Comparison of ENCODE assay signal across 8 cellular contexts in genomic region chr3:197654082-197654996, GRCh38.
A peak's percentile ranks its signal among the peaks of the same experiment; 100 is the strongest.
DNase-seq lines count a peak whose midpoint lies in the region; ATAC-seq and TF ChIP-seq lines count a peak whose summit lies in the region.
"Not testable (repeated sequence)": the region's sequence is repeated elsewhere in the genome, so short reads cannot be mapped to it uniquely, and the experiment has no call there.

No MANE protein-coding gene starts in this region.

- not testable (repeated sequence) for H3K27me3 ChIP-seq in heart left ventricle

- H3K27ac ChIP-seq in heart left ventricle, result peak overlapping the region in 5 of 12 donors; percentile 31 to 67 (median 48)

- not testable (repeated sequence) for H3K27me3 Mint-ChIP-seq in T-helper 17 cell; stimulated activated naive B cell treated with anti-CD40 and anti-IgM and Interleukin-4, amounts not matched to agents 10 μg/mL and 1 μg/mL and 100 μg/mL, for 72 hours

- intact Hi-C loops in heart left ventricle (cut with DNase I), result not testable (repeated sequence)

- DNase-seq in T-helper 17 cell (peak in 1 of 3 donors; percentile 30), heart left ventricle (peak in 2 of 5 donors; percentile 40 to 45)
- DNase-seq in activated naive CD4-positive, alpha-beta T cell treated with anti-CD3 and anti-CD28 coated beads, Interleukin-2, amount 50 U/mL, for 16 hours, result peak; percentile 32
- not testable (repeated sequence) for DNase-seq in omental fat pad (ENCODE audit: low spot score)
- DNase-seq in stimulated activated naive B cell treated with anti-CD40 and anti-IgM and Interleukin-4, amounts not matched to agents 10 μg/mL and 1 μg/mL and 100 μg/mL, for 72 hours, result peak; percentile 59

- H3K4me3 ChIP-seq in heart left ventricle, result peak overlapping the region in 9 of 12 donors; percentile 27 to 58 (median 44)

- not testable (repeated sequence) for H3K9me3 ChIP-seq in T-helper 17 cell (ENCODE audit: control insufficient read depth, low read length, poor library complexity, severe bottlenecking); heart left ventricle

- H3K27ac Mint-ChIP-seq in T-helper 17 cell, result not testable (repeated sequence)
- peak overlapping the region; percentile 94 for H3K27ac Mint-ChIP-seq in stimulated activated naive B cell treated with anti-CD40 and anti-IgM and Interleukin-4, amounts not matched to agents 10 μg/mL and 1 μg/mL and 100 μg/mL, for 72 hours

- H3K9me3 Mint-ChIP-seq in stimulated activated naive B cell treated with anti-CD40 and anti-IgM and Interleukin-4, amounts not matched to agents 10 μg/mL and 1 μg/mL and 100 μg/mL, for 72 hours, result not testable (repeated sequence)

- TF ChIP-seq POLR2A in heart left ventricle (IDR thresholded peaks at IDR 0.05), result not testable (repeated sequence)

- not testable (repeated sequence) for H3K4me1 Mint-ChIP-seq in T-helper 17 cell
- peaks cover 10 to 22% of the 10 kb centered on the region in 2 donors for H3K4me1 Mint-ChIP-seq in stimulated activated naive B cell treated with anti-CD40 and anti-IgM and Interleukin-4, amounts not matched to agents 10 μg/mL and 1 μg/mL and 100 μg/mL, for 72 hours

- not testable (repeated sequence) for H3K4me1 ChIP-seq in heart left ventricle

- 5 to 6% methylated on average over 19 to 20 of the region's 101 CpGs; no CpG with 5 or more reads in 2 of the 4 donors for WGBS in heart left ventricle, 4 donors

- TF ChIP-seq CTCF in heart left ventricle (IDR thresholded peaks at IDR 0.05); omental fat pad (IDR thresholded peaks at IDR 0.05): not testable (repeated sequence)

- ATAC-seq in GM18499 (IDR thresholded peaks at IDR 0.05; ENCODE audit: insufficient read depth, unreplicated experiment), result peak; percentile 62
- ATAC-seq in GM21737 (IDR thresholded peaks at IDR 0.05; ENCODE audit: unreplicated experiment), result peak; percentile 94
- ATAC-seq in HG03342 (IDR thresholded peaks at IDR 0.05; ENCODE audit: unreplicated experiment), result peak; percentile 86
- ATAC-seq in T-helper 17 cell, result peak; percentile 94
- peak; percentile 92 to 99 (median 98) for ATAC-seq in heart left ventricle
- ATAC-seq in omental fat pad (ENCODE audit: low FRiP score), result peak; percentile 97
- ATAC-seq in stimulated activated naive B cell treated with anti-CD40 and anti-IgM and Interleukin-4, amounts not matched to agents 10 μg/mL and 1 μg/mL and 100 μg/mL, for 72 hours (replicated peaks), result peak; percentile 92 to 93

- not testable (repeated sequence) for H3K36me3 ChIP-seq in heart left ventricle

- H3K36me3 Mint-ChIP-seq in T-helper 17 cell (ENCODE audit: low read depth); stimulated activated naive B cell treated with anti-CD40 and anti-IgM and Interleukin-4, amounts not matched to agents 10 μg/mL and 1 μg/mL and 100 μg/mL, for 72 hours: not testable (repeated sequence)

- not testable (repeated sequence) for H3K4me3 Mint-ChIP-seq in T-helper 17 cell
- H3K4me3 Mint-ChIP-seq in stimulated activated naive B cell treated with anti-CD40 and anti-IgM and Interleukin-4, amounts not matched to agents 10 μg/mL and 1 μg/mL and 100 μg/mL, for 72 hours, result peak overlapping the region; percentile 76 to 83
